Comparison of ENCODE assay signal across 13 cellular contexts in the genomic region with DNA sequence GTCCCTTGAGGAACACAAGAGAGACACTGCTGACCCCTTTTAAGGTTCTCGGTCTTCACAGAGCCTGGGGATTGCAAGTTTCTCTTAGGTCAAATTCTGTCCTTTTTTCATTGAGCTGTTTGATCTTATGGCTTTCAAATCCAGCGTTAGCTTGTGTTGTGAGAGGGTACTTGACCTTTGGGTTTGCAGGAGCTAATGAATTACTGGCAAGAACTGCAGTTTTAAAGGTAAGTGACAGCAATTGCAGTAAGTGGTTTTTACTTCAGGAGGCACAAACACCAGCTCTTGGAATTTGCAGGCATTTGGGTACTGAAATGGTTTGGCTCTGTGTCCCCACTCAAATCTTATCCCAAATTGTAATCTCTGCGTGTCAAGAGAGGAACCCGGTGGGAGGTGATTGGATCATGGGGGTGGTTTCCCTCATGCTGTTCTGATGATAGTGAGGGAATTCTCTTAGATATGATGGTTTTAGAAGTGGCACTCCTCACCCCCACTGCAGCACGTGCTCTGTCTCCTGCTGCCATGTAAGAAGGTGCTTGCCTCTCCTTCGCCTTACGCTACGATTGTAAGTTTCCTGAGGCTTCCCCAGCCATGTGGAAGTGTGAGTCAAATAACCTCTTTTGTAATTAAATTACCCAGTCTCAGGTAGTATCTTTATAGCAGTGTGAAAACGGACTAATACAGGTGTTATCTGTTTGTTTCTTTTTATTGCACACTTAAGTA.
A peak's percentile ranks its signal among the peaks of the same experiment; 100 is the strongest.
DNase-seq lines count a peak whose midpoint lies in the region; ATAC-seq and TF ChIP-seq lines count a peak whose summit lies in the region.
"Had no signal": no experiment of that assay in that cellular context is flagged by ENCODE, and none has a peak within 500 bp of the region (broad histone marks: within the 10 kb centered on the region; RNA-seq: fewer than 3 reads in every experiment).

No MANE protein-coding gene starts in this region.

- no peak overlapping the region for H3K18ac ChIP-seq in mesendoderm (ENCODE audit: low read length)

- H3K4me2 ChIP-seq in hepatocyte (peak overlapping the region; percentile 32), mesendoderm (ENCODE audit: low read length) (no peak overlapping the region)

- H3K4me1 ChIP-seq in hepatocyte (ENCODE audit: insufficient read depth) (no peaks in the 10 kb centered on the region), mesendoderm (ENCODE audit: control insufficient read depth, low read depth, low read length) (no peaks in the 10 kb centered on the region), upper lobe of right lung (no peaks in the 10 kb centered on the region)

- H3K9ac ChIP-seq in mesendoderm (ENCODE audit: low read length): no peak overlapping the region
- H3K9ac ChIP-seq: GM23248 had no signal

- H2AK5ac ChIP-seq in mesendoderm (ENCODE audit: low read length): no peak overlapping the region

- intact Hi-C loops in upper lobe of right lung (cut with DNase I): no loop called here

- no peak overlapping the region for H2BK5ac ChIP-seq in mesendoderm (ENCODE audit: low read length)

- ATAC-seq in upper lobe of right lung: peak; percentile 23
- no peak for ATAC-seq in GM21423 (IDR thresholded peaks at IDR 0.05; ENCODE audit: unreplicated experiment)
- ATAC-seq: CD8-positive, alpha-beta T cell; HCT116 had no signal

- DNase-seq in DMS53 treated with DMSO at 0.1 percent for 48 hours (lab: John Stamatoyannopoulos, UW; ENCODE audit: unreplicated experiment) (peak; percentile 21), hepatocyte (ENCODE audit: low spot score) (no peak), mesendoderm (peak; percentile 57), upper lobe of right lung (no peak)
- DNase-seq in activated naive CD4-positive, alpha-beta T cell treated with Interleukin-2 at 50 U/mL for 16 hours: no peak
- DNase-seq: CD8-positive, alpha-beta T cell; COR-L47; DMS153; GF-D8; GM23248 had no signal

- no peak for TF ChIP-seq CTCF in hepatocyte (IDR thresholded peaks at IDR 0.05; ENCODE audit: poor library complexity)
- TF ChIP-seq CTCF in upper lobe of right lung (IDR thresholded peaks at IDR 0.05): no peak

- H3K27ac ChIP-seq in hepatocyte: no peak overlapping the region
- H3K27ac ChIP-seq in mesendoderm (ENCODE audit: low read depth, low read length): no peak overlapping the region
- no peak overlapping the region for H3K27ac ChIP-seq in upper lobe of right lung
- H3K27ac ChIP-seq: GM23248, HL-60 had no signal

- H3K79me1 ChIP-seq in mesendoderm (ENCODE audit: low read length): no peaks in the 10 kb centered on the region

- H2AFZ ChIP-seq in hepatocyte: no peak overlapping the region
- H2AFZ ChIP-seq: GM23248 had no signal

- no peaks in the 10 kb centered on the region for H3K27me3 ChIP-seq in hepatocyte
- no peaks in the 10 kb centered on the region for H3K27me3 ChIP-seq in mesendoderm (ENCODE audit: insufficient read depth, low read length, poor library complexity)
- H3K27me3 ChIP-seq in upper lobe of right lung: no peaks in the 10 kb centered on the region

- no peak overlapping the region for H2BK15ac ChIP-seq in mesendoderm (replicated peaks; ENCODE audit: low read depth)

- no peaks in the 10 kb centered on the region for H3K9me2 ChIP-seq in hepatocyte (replicated peaks; ENCODE audit: insufficient read depth)

- H3K79me2 ChIP-seq in hepatocyte: no peaks in the 10 kb centered on the region
- H3K79me2 ChIP-seq in mesendoderm (ENCODE audit: control insufficient read depth, insufficient read depth, low read length): no peaks in the 10 kb centered on the region

- no peak overlapping the region for H4K5ac ChIP-seq in mesendoderm (ENCODE audit: low read length)

- H3K56ac ChIP-seq in mesendoderm (ENCODE audit: low read length): no peak overlapping the region

- H3K9me3 ChIP-seq in hepatocyte (ENCODE audit: low read depth) (no peaks in the 10 kb centered on the region), upper lobe of right lung (no peaks in the 10 kb centered on the region)

- H3K36me3 ChIP-seq in hepatocyte (replicated peaks; ENCODE audit: insufficient read depth, low read depth) (no peaks in the 10 kb centered on the region), mesendoderm (ENCODE audit: control insufficient read depth, insufficient read depth, low read length) (no peaks in the 10 kb centered on the region), upper lobe of right lung (no peaks in the 10 kb centered on the region)

- no peaks in the 10 kb centered on the region for H4K20me1 ChIP-seq in hepatocyte (ENCODE audit: insufficient read depth, poor library complexity, severe bottlenecking)

- H3K4ac ChIP-seq in mesendoderm (ENCODE audit: low read depth, low read length): no peak overlapping the region

- WGBS in hepatocyte (ENCODE audit: low lambda C conversion rate, missing lambda C conversion rate): 73% methylated on average over 9 of the region's 9 CpGs
- no CpG with 5 or more reads among the region's 9 CpGs for WGBS in mesendoderm (ENCODE audit: extremely low coverage, insufficient coverage, low lambda C conversion rate)

- H3K4me3 ChIP-seq in hepatocyte (no peak overlapping the region), mesendoderm (ENCODE audit: low read length) (no peak overlapping the region), upper lobe of right lung (no peak overlapping the region)
- H3K4me3 ChIP-seq: GM23248 had no signal

- no peak overlapping the region for H2BK120ac ChIP-seq in mesendoderm (ENCODE audit: low read depth, low read length)

- H3K23ac ChIP-seq in mesendoderm (ENCODE audit: low read length): no peak overlapping the region

- no peak overlapping the region for H4K8ac ChIP-seq in mesendoderm (ENCODE audit: low read depth, low read length)

Comparison
In these comparisons a context has a peak if more than half of its experiments do, and no peak if none do; other contexts are left out.
1. DNase-seq: peak in DMS53 treated with DMSO at 0.1 percent for 48 hours (single experiment) and mesendoderm (single experiment); none in hepatocyte (single experiment), upper lobe of right lung (single experiment) and activated naive CD4-positive, alpha-beta T cell treated with Interleukin-2 at 50 U/mL for 16 hours (single experiment).